Comparison of ENCODE assay signal across 11 cellular contexts in the genomic region with DNA sequence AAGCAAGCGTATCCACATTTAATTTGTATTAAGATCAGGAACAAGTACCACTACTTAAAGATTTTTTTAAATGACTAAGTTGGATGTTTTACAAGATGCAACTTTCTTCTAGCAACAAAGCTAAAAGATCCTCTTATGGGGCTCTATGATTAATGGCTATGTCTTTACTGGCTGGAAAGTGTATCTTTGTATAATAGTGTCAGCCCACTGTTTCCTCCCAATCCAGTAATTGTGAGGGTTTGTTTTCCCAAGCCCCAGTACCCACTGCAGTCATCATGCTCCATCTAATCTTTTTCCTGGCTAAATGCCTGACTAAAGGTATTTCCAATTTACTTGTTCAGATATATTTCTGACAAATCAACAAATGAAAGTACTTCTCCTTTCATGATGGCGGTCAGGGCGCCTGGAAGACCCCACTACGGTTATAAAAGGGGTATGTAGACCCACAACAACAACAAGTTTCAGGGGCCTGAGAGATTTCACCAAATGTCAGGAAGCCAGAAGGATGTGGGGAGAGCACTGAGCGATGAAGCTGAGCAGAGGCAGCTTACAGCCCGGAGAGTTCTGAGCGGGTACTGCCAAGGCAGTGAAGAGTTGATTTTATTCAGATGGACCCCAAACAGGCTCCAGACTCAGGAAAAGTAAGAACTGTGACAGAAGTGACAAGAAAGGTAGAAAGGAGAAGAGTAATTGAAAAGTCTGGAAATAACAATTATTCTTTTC.
A peak's percentile ranks its signal among the peaks of the same experiment; 100 is the strongest.
DNase-seq lines count a peak whose midpoint lies in the region; ATAC-seq and TF ChIP-seq lines count a peak whose summit lies in the region.
"Had no signal": no experiment of that assay in that cellular context is flagged by ENCODE, and none has a peak within 500 bp of the region (broad histone marks: within the 10 kb centered on the region; RNA-seq: fewer than 3 reads in every experiment).

No MANE protein-coding gene starts in this region.

- H3K27me3 Mint-ChIP-seq in natural killer cell (ENCODE audit: low read depth in 2 of 2): no peaks in the 10 kb centered on the region
- H3K27me3 Mint-ChIP-seq in natural killer cell treated with Interleukin-12 subunit alpha and Interleukin-12 subunit beta and Interleukin-15 and Interleukin-18, amount 100 ng/mL, for 72 hours: no peaks in the 10 kb centered on the region
- H3K27me3 Mint-ChIP-seq in T-helper 17 cell: no peaks in the 10 kb centered on the region
- no peaks in the 10 kb centered on the region for H3K27me3 Mint-ChIP-seq in glutamatergic neuron (ENCODE audit: unreplicated experiment)

- H3K36me3 Mint-ChIP-seq in natural killer cell: no peaks in the 10 kb centered on the region
- peaks cover 71% of the 10 kb centered on the region for H3K36me3 Mint-ChIP-seq in natural killer cell treated with Interleukin-12 subunit alpha and Interleukin-12 subunit beta and Interleukin-15 and Interleukin-18, amount 100 ng/mL, for 72 hours
- peaks cover 14% of the 10 kb centered on the region for H3K36me3 Mint-ChIP-seq in T-helper 17 cell (ENCODE audit: low read depth)
- H3K36me3 Mint-ChIP-seq in glutamatergic neuron (ENCODE audit: unreplicated experiment): no peaks in the 10 kb centered on the region

- DNase-seq in natural killer cell (no peak), T-helper 17 cell (no peak), fibroblast of peridontal ligament (ENCODE audit: extremely low read depth) (peak; percentile 56), omental fat pad (ENCODE audit: low spot score) (no peak), SJCRH30 (no peak), epidermal melanocyte (ENCODE audit: insufficient read length, low spot score) (no peak), glutamatergic neuron (no peak)
- no peak for DNase-seq in natural killer cell treated with Interleukin-12 subunit alpha and Interleukin-12 subunit beta and Interleukin-15 and Interleukin-18, amount 100 ng/mL, for 72 hours (ENCODE audit: low spot score)
- DNase-seq: cortex of kidney, NCI-H510A treated with DMSO at 0.1 percent for 48 hours, SW 1271 had no signal

- intact Hi-C loops in natural killer cell (cut with micrococcal nuclease): no loop called here

- TF ChIP-seq CTCF in natural killer cell (IDR thresholded peaks at IDR 0.05): no peak
- TF ChIP-seq CTCF in omental fat pad (IDR thresholded peaks at IDR 0.05): no peak
- TF ChIP-seq CTCF in glutamatergic neuron (IDR thresholded peaks at IDR 0.05; ENCODE audit: partially characterized antibody, unreplicated experiment): no peak

- H3K4me1 Mint-ChIP-seq in natural killer cell (peaks cover 61 to 62% of the 10 kb centered on the region in 2 donors), T-helper 17 cell (peaks cover 59% of the 10 kb centered on the region), glutamatergic neuron (ENCODE audit: low read depth, unreplicated experiment) (no peaks in the 10 kb centered on the region)
- peaks cover 62 to 78% of the 10 kb centered on the region in 2 donors for H3K4me1 Mint-ChIP-seq in natural killer cell treated with Interleukin-12 subunit alpha and Interleukin-12 subunit beta and Interleukin-15 and Interleukin-18, amount 100 ng/mL, for 72 hours (ENCODE audit: low read depth in 2 of 2)

- no peak overlapping the region for H3K4me3 ChIP-seq in SJCRH30

- no peaks in the 10 kb centered on the region for H3K4me1 ChIP-seq in SJCRH30

- H3K9me3 ChIP-seq in T-helper 17 cell (ENCODE audit: control insufficient read depth, low read length, poor library complexity, severe bottlenecking) (no peaks in the 10 kb centered on the region), SJCRH30 (replicated peaks) (no peaks in the 10 kb centered on the region)

- H3K9me3 Mint-ChIP-seq in natural killer cell (no peaks in the 10 kb centered on the region), glutamatergic neuron (ENCODE audit: unreplicated experiment) (no peaks in the 10 kb centered on the region)
- H3K9me3 Mint-ChIP-seq in natural killer cell treated with Interleukin-12 subunit alpha and Interleukin-12 subunit beta and Interleukin-15 and Interleukin-18, amount 100 ng/mL, for 72 hours: no peaks in the 10 kb centered on the region

- no peak for ATAC-seq in natural killer cell
- no peak for ATAC-seq in natural killer cell treated with Interleukin-12 subunit alpha and Interleukin-12 subunit beta and Interleukin-15 and Interleukin-18, amount 100 ng/mL, for 72 hours
- ATAC-seq in T-helper 17 cell: no peak
- no peak for ATAC-seq in omental fat pad (ENCODE audit: low FRiP score)

- H3K4me3 Mint-ChIP-seq in natural killer cell (peak overlapping the region; percentile 74), T-helper 17 cell (peak overlapping the region; percentile 97), glutamatergic neuron (ENCODE audit: unreplicated experiment) (no peak overlapping the region)
- no peak overlapping the region for H3K4me3 Mint-ChIP-seq in natural killer cell treated with Interleukin-12 subunit alpha and Interleukin-12 subunit beta and Interleukin-15 and Interleukin-18, amount 100 ng/mL, for 72 hours

- H3K27ac ChIP-seq in SJCRH30: no peak overlapping the region

- H3K36me3 ChIP-seq in SJCRH30: no peaks in the 10 kb centered on the region

- H3K27ac Mint-ChIP-seq in natural killer cell (peak overlapping the region; percentile 74 to 85), T-helper 17 cell (no peak overlapping the region), glutamatergic neuron (ENCODE audit: unreplicated experiment) (no peak overlapping the region)
- H3K27ac Mint-ChIP-seq in natural killer cell treated with Interleukin-12 subunit alpha and Interleukin-12 subunit beta and Interleukin-15 and Interleukin-18, amount 100 ng/mL, for 72 hours: no peak overlapping the region

- H3K27me3 ChIP-seq in SJCRH30: no peaks in the 10 kb centered on the region

Comparison
In these comparisons a context has a peak if more than half of its experiments do, and no peak if none do; other contexts are left out.
1. H3K27ac Mint-ChIP-seq: peak in natural killer cell (2 of 2); none in natural killer cell treated with Interleukin-12 subunit alpha and Interleukin-12 subunit beta and Interleukin-15 and Interleukin-18, amount 100 ng/mL, for 72 hours (0 of 2), T-helper 17 cell (single experiment) and glutamatergic neuron (single experiment).
2. H3K4me3 Mint-ChIP-seq: peak in natural killer cell (single experiment) and T-helper 17 cell (single experiment); none in natural killer cell treated with Interleukin-12 subunit alpha and Interleukin-12 subunit beta and Interleukin-15 and Interleukin-18, amount 100 ng/mL, for 72 hours (single experiment) and glutamatergic neuron (single experiment).